8 cellular contexts compared by ENCODE assay signal in genomic region chr18:12839057-12839525, GRCh38. TPM values are rescaled to one million over a fixed set of nuclear protein-coding genes. Genes with fewer than 3 reads are reported as not detected.
DNase-seq lines count a peak whose midpoint lies in the region; ATAC-seq lines count a peak whose summit lies in the region.

No MANE protein-coding gene starts in this region.

- H3K18ac ChIP-seq in mesendoderm (ENCODE audit: low read length) = no peak overlapping the region

- H3K4me3 Mint-ChIP-seq in stimulated activated naive B cell treated with anti-CD40 and anti-IgM and Interleukin-4, amounts not matched to agents 10 μg/mL and 1 μg/mL and 100 μg/mL, for 72 hours = peak overlapping the region; percentile 61 to 72

- no CpG with 5 or more reads among the region's 2 CpGs for WGBS in mesendoderm (ENCODE audit: extremely low coverage, insufficient coverage, low lambda C conversion rate)

- H3K27me3 Mint-ChIP-seq in stimulated activated naive B cell treated with anti-CD40 and anti-IgM and Interleukin-4, amounts not matched to agents 10 μg/mL and 1 μg/mL and 100 μg/mL, for 72 hours = no peaks in the 10 kb centered on the region

- no peak overlapping the region for H3K4ac ChIP-seq in mesendoderm (ENCODE audit: low read depth, low read length)

- H3K79me2 ChIP-seq in mesendoderm (ENCODE audit: control insufficient read depth, insufficient read depth, low read length) = peaks cover 25% of the 10 kb centered on the region

- H3K9ac ChIP-seq in duodenal mucosa (ENCODE audit: low read depth in 1 of 2, low read length in 2 of 2) (peak overlapping the region; percentile 15 to 40), mesendoderm (ENCODE audit: low read length) (no peak overlapping the region)

- H3K36me3 ChIP-seq in duodenal mucosa (ENCODE audit: control insufficient read depth in 1 of 2, insufficient read depth in 2 of 2, low read length in 2 of 2) (peaks cover 0 to 4% of the 10 kb centered on the region in 2 donors), mesendoderm (ENCODE audit: control insufficient read depth, insufficient read depth, low read length) (peaks cover 3% of the 10 kb centered on the region)

- H3K23ac ChIP-seq in mesendoderm (ENCODE audit: low read length) = no peak overlapping the region

- peak; percentile 34 for ATAC-seq in GM18858 (IDR thresholded peaks at IDR 0.05; ENCODE audit: unreplicated experiment)
- peak; percentile 33 for ATAC-seq in HG02571 (IDR thresholded peaks at IDR 0.05; ENCODE audit: unreplicated experiment)
- peak; percentile 80 to 85 for ATAC-seq in stimulated activated naive B cell treated with anti-CD40 and anti-IgM and Interleukin-4, amounts not matched to agents 10 μg/mL and 1 μg/mL and 100 μg/mL, for 72 hours (replicated peaks)

- H2BK5ac ChIP-seq in mesendoderm (ENCODE audit: low read length) = no peak overlapping the region

- H4K8ac ChIP-seq in mesendoderm (ENCODE audit: low read depth, low read length) = no peak overlapping the region

- peaks cover 8 to 30% of the 10 kb centered on the region in 2 donors for H3K36me3 Mint-ChIP-seq in stimulated activated naive B cell treated with anti-CD40 and anti-IgM and Interleukin-4, amounts not matched to agents 10 μg/mL and 1 μg/mL and 100 μg/mL, for 72 hours

- H3K27ac ChIP-seq in duodenal mucosa (ENCODE audit: low read depth, low read length) (peak overlapping the region; percentile 57), mesendoderm (ENCODE audit: low read depth, low read length) (no peak overlapping the region)

- no peaks in the 10 kb centered on the region for H3K9me3 ChIP-seq in duodenal mucosa (ENCODE audit: control insufficient read depth in 1 of 2, low read length in 2 of 2)

- H3K4me3 ChIP-seq in duodenal mucosa (ENCODE audit: low read depth in 1 of 2, low read length in 2 of 2) (peak overlapping the region; percentile 4 to 31), mesendoderm (ENCODE audit: low read length) (no peak overlapping the region)

- H2BK120ac ChIP-seq in mesendoderm (ENCODE audit: low read depth, low read length) = no peak overlapping the region

- no peak overlapping the region for H2BK15ac ChIP-seq in mesendoderm (replicated peaks; ENCODE audit: low read depth)

- no peak overlapping the region for H3K56ac ChIP-seq in mesendoderm (ENCODE audit: low read length)

- H3K27ac Mint-ChIP-seq in stimulated activated naive B cell treated with anti-CD40 and anti-IgM and Interleukin-4, amounts not matched to agents 10 μg/mL and 1 μg/mL and 100 μg/mL, for 72 hours = peak overlapping the region; percentile 96

- H2AK5ac ChIP-seq in mesendoderm (ENCODE audit: low read length) = no peak overlapping the region

- H3K4me1 ChIP-seq in duodenal mucosa (ENCODE audit: control insufficient read depth in 1 of 2, insufficient read depth in 2 of 2, low read length in 2 of 2) = peaks cover 30 to 40% of the 10 kb centered on the region in 2 donors
- peaks cover 2% of the 10 kb centered on the region for H3K4me1 ChIP-seq in mesendoderm (ENCODE audit: control insufficient read depth, low read depth, low read length)

- H3K27me3 ChIP-seq in duodenal mucosa (ENCODE audit: control insufficient read depth in 1 of 2, insufficient read depth in 2 of 2, low read length in 2 of 2) = no peaks in the 10 kb centered on the region
- H3K27me3 ChIP-seq in mesendoderm (ENCODE audit: insufficient read depth, low read length, poor library complexity) = no peaks in the 10 kb centered on the region

- H3K9me3 Mint-ChIP-seq in stimulated activated naive B cell treated with anti-CD40 and anti-IgM and Interleukin-4, amounts not matched to agents 10 μg/mL and 1 μg/mL and 100 μg/mL, for 72 hours = peaks cover 0 to 3% of the 10 kb centered on the region in 2 donors

- no peak overlapping the region for H4K5ac ChIP-seq in mesendoderm (ENCODE audit: low read length)

- DNase-seq in NAMALWA (ENCODE audit: low spot score) (peak; percentile 75), mesendoderm (no peak), NCI-H1417 treated with DMSO at 0.1 percent for 48 hours (lab: John Stamatoyannopoulos, UW) (no peak), DMS79 (lab: John Stamatoyannopoulos, UW) (no peak)
- DNase-seq in stimulated activated naive B cell treated with anti-CD40 and anti-IgM and Interleukin-4, amounts not matched to agents 10 μg/mL and 1 μg/mL and 100 μg/mL, for 72 hours = no peak

- H3K79me1 ChIP-seq in mesendoderm (ENCODE audit: low read length) = peaks cover 14% of the 10 kb centered on the region

- H3K4me2 ChIP-seq in mesendoderm (ENCODE audit: low read length) = no peak overlapping the region

- H3K4me1 Mint-ChIP-seq in stimulated activated naive B cell treated with anti-CD40 and anti-IgM and Interleukin-4, amounts not matched to agents 10 μg/mL and 1 μg/mL and 100 μg/mL, for 72 hours = peaks cover 38 to 52% of the 10 kb centered on the region in 2 donors

RNA-seq across cellular contexts. Expression of gene PTPN2, which starts 44.9 kb away (rescaled TPM):
- polyA plus RNA-seq in mesendoderm (2013, experiment 1 of 2) = 53.1 TPM
- 50.1 TPM for polyA plus RNA-seq in mesendoderm (2013, experiment 2 of 2)
